ENCODE assay signal across 8 cellular contexts in genomic region chr1:27940297-27940696, GRCh38. TPM values are rescaled to one million over a fixed set of nuclear protein-coding genes. Genes with fewer than 3 reads are reported as not detected.
DNase-seq lines count a peak whose midpoint lies in the region; ATAC-seq, FAIRE-seq and TF ChIP-seq lines count a peak whose summit lies in the region.

No MANE protein-coding gene starts in this region.

- no peak overlapping the region for H3K4me3 ChIP-seq in Karpas-422 (ENCODE audit: low read length)
- H3K4me3 ChIP-seq in neural progenitor cell: no peak overlapping the region

- no peaks in the 10 kb centered on the region for H3K36me3 Mint-ChIP-seq in CD4-positive, alpha-beta T cell (ENCODE audit: low read depth)
- no peaks in the 10 kb centered on the region for H3K36me3 Mint-ChIP-seq in activated CD4-positive, alpha-beta T cell treated with anti-CD3 and anti-CD28 coated beads, Interleukin-2, amount 10 ng/mL, durations not matched to agents 7 days and 5 days (ENCODE audit: low read depth)
- no peaks in the 10 kb centered on the region for H3K36me3 Mint-ChIP-seq in neural progenitor cell

- H3K79me2 ChIP-seq in Karpas-422 (ENCODE audit: low read length) (no peaks in the 10 kb centered on the region), neural progenitor cell (ENCODE audit: low read depth) (no peaks in the 10 kb centered on the region)

- peaks cover 4% of the 10 kb centered on the region for H3K4me1 ChIP-seq in Karpas-422 (ENCODE audit: low read length)
- peaks cover 16% of the 10 kb centered on the region for H3K4me1 ChIP-seq in neural progenitor cell

- H3K4me2 ChIP-seq in Karpas-422 (ENCODE audit: low read depth, low read length, poor library complexity, severe bottlenecking) (no peak overlapping the region), neural progenitor cell (no peak overlapping the region)

- H3K9me2 ChIP-seq in Karpas-422 (replicated peaks; ENCODE audit: insufficient read depth, low read length): no peaks in the 10 kb centered on the region

- no peak for FAIRE-seq in RCC 7860 (lab: Jason Lieb, UNC)

- DNase-seq in CD4-positive, alpha-beta T cell: peak; percentile 63 to 80 (median 70)
- DNase-seq in Karpas-422 (peak; percentile 92), neural progenitor cell (ENCODE audit: low spot score) (peak; percentile 63), RCC 7860 (ENCODE audit: low spot score) (no peak)
- peak; percentile 81 for DNase-seq in activated CD4-positive, alpha-beta T cell treated with anti-CD3 and anti-CD28 coated beads, Interleukin-2, amount 10 ng/mL, durations not matched to agents 7 days and 5 days
- DNase-seq in effector CD4-positive, alpha-beta T cell: peak; percentile 69

- peaks cover 21% of the 10 kb centered on the region for H3F3A ChIP-seq in neural progenitor cell (ENCODE audit: low read depth)

- intact Hi-C loops in CD4-positive, alpha-beta T cell (cut with DNase I, micrococcal nuclease): loop anchor here (1.0 to 5.0 kb wide), 3 partner anchors 39 to 269 kb away; no protein-coding TSS in a partner anchor

- ATAC-seq in CD4-positive, alpha-beta T cell (ENCODE audit: poor library complexity): peak; percentile 90
- ATAC-seq in HG03280 (IDR thresholded peaks at IDR 0.05; ENCODE audit: unreplicated experiment) (no peak), HG03457 (IDR thresholded peaks at IDR 0.05; ENCODE audit: unreplicated experiment) (no peak)

- H3K9me3 Mint-ChIP-seq in CD4-positive, alpha-beta T cell: no peaks in the 10 kb centered on the region
- no peaks in the 10 kb centered on the region for H3K9me3 Mint-ChIP-seq in activated CD4-positive, alpha-beta T cell treated with anti-CD3 and anti-CD28 coated beads, Interleukin-2, amount 10 ng/mL, durations not matched to agents 7 days and 5 days
- H3K9me3 Mint-ChIP-seq in neural progenitor cell: no peaks in the 10 kb centered on the region

- H3K9ac ChIP-seq in Karpas-422 (ENCODE audit: low read length): peak overlapping the region; percentile 34; the same call in 1 of the 2 replicates
- H3K9ac ChIP-seq in neural progenitor cell: no peak overlapping the region

- H4K20me1 ChIP-seq in Karpas-422 (ENCODE audit: insufficient read depth, low read depth, low read length) (no peaks in the 10 kb centered on the region), neural progenitor cell (ENCODE audit: low read depth) (no peaks in the 10 kb centered on the region)

- H2AFZ ChIP-seq in Karpas-422 (ENCODE audit: low read length) (peak overlapping the region; percentile 95), neural progenitor cell (replicated peaks) (no peak overlapping the region)

- no peak overlapping the region for H3K4me3 Mint-ChIP-seq in CD4-positive, alpha-beta T cell
- H3K4me3 Mint-ChIP-seq in activated CD4-positive, alpha-beta T cell treated with anti-CD3 and anti-CD28 coated beads, Interleukin-2, amount 10 ng/mL, durations not matched to agents 7 days and 5 days: no peak overlapping the region
- no peak overlapping the region for H3K4me3 Mint-ChIP-seq in neural progenitor cell

- CTCF ChIA-PET in CD4-positive, alpha-beta T cell (lab: Charles Lee): interaction anchor here (0.6 to 1.7 kb wide), 7 partner anchors 11 to 117 kb away, joined by 3 to 10 read pairs (median 3); partner anchors contain the start of gene XKR8
- CTCF ChIA-PET in activated CD4-positive, alpha-beta T cell treated with anti-CD3 and anti-CD28 coated beads, Interleukin-2, amount 10 ng/mL, durations not matched to agents 7 days and 5 days (lab: Charles Lee): interaction anchor here (0.7 to 2.3 kb wide), 8 partner anchors 9 to 922 kb away, joined by 3 to 11 read pairs (median 6); no protein-coding TSS in a partner anchor

- peaks cover 29% of the 10 kb centered on the region for H3K4me1 Mint-ChIP-seq in CD4-positive, alpha-beta T cell (ENCODE audit: low read depth)
- peaks cover 58% of the 10 kb centered on the region for H3K4me1 Mint-ChIP-seq in activated CD4-positive, alpha-beta T cell treated with anti-CD3 and anti-CD28 coated beads, Interleukin-2, amount 10 ng/mL, durations not matched to agents 7 days and 5 days
- H3K4me1 Mint-ChIP-seq in neural progenitor cell: peaks cover 7% of the 10 kb centered on the region

- H3K36me3 ChIP-seq in Karpas-422 (ENCODE audit: insufficient read depth, low read length) (no peaks in the 10 kb centered on the region), neural progenitor cell (no peaks in the 10 kb centered on the region)

- H3K27ac ChIP-seq in CD4-positive, alpha-beta T cell (ENCODE audit: low read depth, low read length): no peak overlapping the region
- no peak overlapping the region for H3K27ac ChIP-seq in Karpas-422 (ENCODE audit: low read length)
- no peak overlapping the region for H3K27ac ChIP-seq in neural progenitor cell

- H3K27me3 ChIP-seq in CD4-positive, alpha-beta T cell (ENCODE audit: control insufficient read depth, insufficient read depth, low read length): no peaks in the 10 kb centered on the region
- H3K27me3 ChIP-seq in Karpas-422 (ENCODE audit: low read length) (no peaks in the 10 kb centered on the region), neural progenitor cell (peaks cover 12% of the 10 kb centered on the region)

- H3K9me3 ChIP-seq in CD4-positive, alpha-beta T cell (ENCODE audit: control insufficient read depth, low read length): no peaks in the 10 kb centered on the region
- H3K9me3 ChIP-seq in Karpas-422 (ENCODE audit: low read length) (no peaks in the 10 kb centered on the region), neural progenitor cell (ENCODE audit: low read depth) (no peaks in the 10 kb centered on the region)

- peak; percentile 79 for TF ChIP-seq CTCF in CD4-positive, alpha-beta T cell (IDR thresholded peaks at IDR 0.05)
- TF ChIP-seq CTCF in neural progenitor cell (IDR thresholded peaks at IDR 0.05): peak; percentile 53

- POLR2A ChIA-PET in CD4-positive, alpha-beta T cell (lab: Charles Lee): interaction anchor here (1.0 to 1.9 kb wide), 2 partner anchors 19 to 110 kb away, joined by 3 to 8 read pairs; partner anchors contain the start of genes PPP1R8 and XKR8
- POLR2A ChIA-PET in activated CD4-positive, alpha-beta T cell treated with anti-CD3 and anti-CD28 coated beads, Interleukin-2, amount 10 ng/mL, durations not matched to agents 7 days and 5 days (lab: Charles Lee): no interaction called here

- H3K27ac Mint-ChIP-seq in CD4-positive, alpha-beta T cell: peak overlapping the region; percentile 38
- peak overlapping the region; percentile 26 for H3K27ac Mint-ChIP-seq in activated CD4-positive, alpha-beta T cell treated with anti-CD3 and anti-CD28 coated beads, Interleukin-2, amount 10 ng/mL, durations not matched to agents 7 days and 5 days
- no peak overlapping the region for H3K27ac Mint-ChIP-seq in neural progenitor cell

- H3K27me3 Mint-ChIP-seq in CD4-positive, alpha-beta T cell: peaks cover 6% of the 10 kb centered on the region
- peaks cover 8% of the 10 kb centered on the region for H3K27me3 Mint-ChIP-seq in activated CD4-positive, alpha-beta T cell treated with anti-CD3 and anti-CD28 coated beads, Interleukin-2, amount 10 ng/mL, durations not matched to agents 7 days and 5 days
- H3K27me3 Mint-ChIP-seq in neural progenitor cell (ENCODE audit: insufficient read depth, low read depth): peaks cover 13% of the 10 kb centered on the region

RNA-seq across cellular contexts. Expression of gene SMPDL3B, which starts 5.5 kb away (rescaled TPM):
- total RNA-seq in CD4-positive, alpha-beta T cell: not detected
- 0.36 TPM in 1 of 2 replicates, not detected in the other for total RNA-seq in Karpas-422 (2014; rRNA removed; shearing (Covaris generic); ENCODE audit: low replicate concordance)
- under 1 TPM; 0.20 to 0.21 TPM for total RNA-seq in activated CD4-positive, alpha-beta T cell treated with anti-CD3 and anti-CD28 coated beads, Interleukin-2, amount 10 ng/mL, durations not matched to agents 7 days and 5 days
- 1.2 and 3.9 TPM in 2 replicates for total RNA-seq in neural progenitor cell (ENCODE audit: low replicate concordance)

RNA-seq across cellular contexts. Expression of gene XKR8, which starts 19.5 kb away (rescaled TPM):
- total RNA-seq in CD4-positive, alpha-beta T cell: 1 to 10 TPM; 5.4 to 5.5 TPM
- total RNA-seq in Karpas-422 (2014; rRNA removed; shearing (Covaris generic); ENCODE audit: low replicate concordance): 2.0 and 4.6 TPM in 2 replicates
- 1 to 10 TPM; 7.6 to 7.8 TPM for total RNA-seq in activated CD4-positive, alpha-beta T cell treated with anti-CD3 and anti-CD28 coated beads, Interleukin-2, amount 10 ng/mL, durations not matched to agents 7 days and 5 days
- 4.3 and 13.0 TPM in 2 replicates for total RNA-seq in neural progenitor cell (ENCODE audit: low replicate concordance)

RNA-seq across cellular contexts. Expression of gene RPA2, which starts 25.9 kb away (rescaled TPM):
- 1 to 10 TPM; 7.0 to 7.5 TPM for total RNA-seq in CD4-positive, alpha-beta T cell
- 67.0 and 72.5 TPM in 2 replicates for total RNA-seq in Karpas-422 (2014; rRNA removed; shearing (Covaris generic); ENCODE audit: low replicate concordance)
- total RNA-seq in activated CD4-positive, alpha-beta T cell treated with anti-CD3 and anti-CD28 coated beads, Interleukin-2, amount 10 ng/mL, durations not matched to agents 7 days and 5 days: 10 to 100 TPM; 62.7 to 63.8 TPM
- total RNA-seq in neural progenitor cell (ENCODE audit: low replicate concordance): 94.3 and 97.0 TPM in 2 replicates
